Comparison of ENCODE assay signal across 19 cellular contexts in genomic region chr20:23406880-23407279, GRCh38. TPM values are rescaled to one million over a fixed set of nuclear protein-coding genes. Genes with fewer than 3 reads are reported as not detected.
DNase-seq lines count a peak whose midpoint lies in the region; ATAC-seq and TF ChIP-seq lines count a peak whose summit lies in the region.
"Had no signal": no experiment of that assay in that cellular context is flagged by ENCODE, and none has a peak within 500 bp of the region (broad histone marks: within the 10 kb centered on the region; RNA-seq: fewer than 3 reads in every experiment).

No MANE protein-coding gene starts in this region.

- no peak for TF ChIP-seq POLR2A in stomach (IDR thresholded peaks at IDR 0.05)

- peak; percentile 42 for ATAC-seq in left lobe of liver
- no peak for ATAC-seq in memory B cell (ENCODE audit: low read depth)
- ATAC-seq: GM12878 had no signal

- H3K79me1 ChIP-seq in mesendoderm (ENCODE audit: low read length): peaks cover 20% of the 10 kb centered on the region

- no peak overlapping the region for H2BK120ac ChIP-seq in mesendoderm (ENCODE audit: low read depth, low read length)

- intact Hi-C loops in stomach (cut with DNase I; ENCODE audit: low total_unique reads): no loop called here

- H4K5ac ChIP-seq in mesendoderm (ENCODE audit: low read length): no peak overlapping the region

- H2BK15ac ChIP-seq in mesendoderm (replicated peaks; ENCODE audit: low read depth): no peak overlapping the region

- H3K27ac ChIP-seq in mesendoderm (ENCODE audit: low read depth, low read length): no peak overlapping the region
- H3K27ac ChIP-seq in stomach: no peak overlapping the region
- H3K27ac ChIP-seq: GM23248 had no signal

- no peak for TF ChIP-seq CTCF in stomach (IDR thresholded peaks at IDR 0.05)

- H3K9me3 ChIP-seq in stomach: no peaks in the 10 kb centered on the region
- H3K9me3 ChIP-seq: BE2C, HAP-1 had no signal

- no peak overlapping the region for H3K4me2 ChIP-seq in mesendoderm (ENCODE audit: low read length)

- H3K9ac ChIP-seq in mesendoderm (ENCODE audit: low read length): no peak overlapping the region
- H3K9ac ChIP-seq: GM23248 had no signal

- no peak overlapping the region for H2AK5ac ChIP-seq in mesendoderm (ENCODE audit: low read length)

- H3K9me3 Mint-ChIP-seq in memory B cell: no peaks in the 10 kb centered on the region
- H3K9me3 Mint-ChIP-seq: CD4-positive, CD25-positive, alpha-beta regulatory T cell; CD8-positive, alpha-beta memory T cell had no signal

- H3K4me1 Mint-ChIP-seq in memory B cell: peaks cover 15% of the 10 kb centered on the region

- DNase-seq in left lobe of liver (ENCODE audit: low spot score) (no peak), memory B cell (ENCODE audit: low spot score in 2 of 2) (no peak), mesendoderm (no peak), stomach (no peak)
- DNase-seq: ACHN; BE2C; C1 segment of cervical spinal cord; CD4-positive, CD25-positive, alpha-beta regulatory T cell; CD8-positive, alpha-beta memory T cell; COR-L47; DMS 273 treated with DMSO at 0.1 percent for 48 hours; DMS53; DND-41; EL; GM23248 had no signal

- H3K56ac ChIP-seq in mesendoderm (ENCODE audit: low read length): no peak overlapping the region

- no peaks in the 10 kb centered on the region for H3K27me3 ChIP-seq in mesendoderm (ENCODE audit: insufficient read depth, low read length, poor library complexity)
- H3K27me3 ChIP-seq in stomach: no peaks in the 10 kb centered on the region
- H3K27me3 ChIP-seq: BE2C had no signal

- no peaks in the 10 kb centered on the region for H3K36me3 ChIP-seq in mesendoderm (ENCODE audit: control insufficient read depth, insufficient read depth, low read length)
- H3K36me3 ChIP-seq in stomach: peaks cover 0 to 9% (median 7%) of the 10 kb centered on the region in 4 donors
- H3K36me3 ChIP-seq: BE2C, HAP-1 had no signal

- H3K23ac ChIP-seq in mesendoderm (ENCODE audit: low read length): no peak overlapping the region

- no peak overlapping the region for H2BK5ac ChIP-seq in mesendoderm (ENCODE audit: low read length)

- peaks cover 1% of the 10 kb centered on the region for H3K36me3 Mint-ChIP-seq in memory B cell

- no peak for TF ChIP-seq EP300 in stomach (IDR thresholded peaks at IDR 0.05)

- no peaks in the 10 kb centered on the region for H3K27me3 Mint-ChIP-seq in memory B cell
- H3K27me3 Mint-ChIP-seq: CD4-positive, CD25-positive, alpha-beta regulatory T cell; CD8-positive, alpha-beta memory T cell had no signal

- H3K79me2 ChIP-seq in mesendoderm (ENCODE audit: control insufficient read depth, insufficient read depth, low read length): peaks cover 36% of the 10 kb centered on the region

- H3K4ac ChIP-seq in mesendoderm (ENCODE audit: low read depth, low read length): no peak overlapping the region

- H3K4me3 Mint-ChIP-seq in memory B cell: no peak overlapping the region
- H3K4me3 Mint-ChIP-seq: CD4-positive, CD25-positive, alpha-beta regulatory T cell; CD8-positive, alpha-beta memory T cell had no signal

- peak overlapping the region; percentile 88 for H3K27ac Mint-ChIP-seq in memory B cell

- WGBS in mesendoderm (ENCODE audit: extremely low coverage, insufficient coverage, low lambda C conversion rate): 100% methylated on average over 1 of the region's 1 CpG
- WGBS in stomach, 5 donors: 92 to 100% (median 97%) methylated on average over 1 of the region's 1 CpG

- no peaks in the 10 kb centered on the region for H3K4me1 ChIP-seq in mesendoderm (ENCODE audit: control insufficient read depth, low read depth, low read length)
- peaks cover 12 to 34% (median 20%) of the 10 kb centered on the region in 4 donors for H3K4me1 ChIP-seq in stomach
- H3K4me1 ChIP-seq: BE2C, HAP-1 had no signal

- H4K8ac ChIP-seq in mesendoderm (ENCODE audit: low read depth, low read length): no peak overlapping the region

- H3K4me3 ChIP-seq in mesendoderm (ENCODE audit: low read length): no peak overlapping the region
- no peak overlapping the region for H3K4me3 ChIP-seq in stomach
- H3K4me3 ChIP-seq: GM12878, GM23248, HAP-1 had no signal

- no peak overlapping the region for H3K18ac ChIP-seq in mesendoderm (ENCODE audit: low read length)

RNA-seq across cellular contexts. Expression of gene NAPB, which starts 14.4 kb away (rescaled TPM):
- total RNA-seq in left lobe of liver: 5.3 TPM
- 4.2 TPM for polyA plus RNA-seq in mesendoderm (2013, experiment 1 of 2)
- polyA plus RNA-seq in mesendoderm (2013, experiment 2 of 2): 4.4 TPM
- total RNA-seq in stomach: 10 to 100 TPM in 3 of 5 donors, 1 to 10 TPM in 1, under 1 TPM in 1; 0.58 to 33.5 (median 11.3) TPM
- 1 to 10 TPM; 5.0 to 6.6 (median 5.1) TPM for polyA plus RNA-seq in stomach

RNA-seq across cellular contexts. Expression of gene CSTL1, which starts 32.6 kb away (rescaled TPM):
- total RNA-seq in left lobe of liver (not detected), stomach (10 to 100 TPM in 1 of 5 donors, not detected in 4; 39.4 TPM)
- not detected for polyA plus RNA-seq in mesendoderm (2013, experiment 1 of 2)
- polyA plus RNA-seq in mesendoderm (2013, experiment 2 of 2): not detected
- not detected for polyA plus RNA-seq in stomach
- total RNA-seq: CD4-positive, CD25-positive, alpha-beta regulatory T cell; CD8-positive, alpha-beta memory T cell; G401; GM12878; GM23248; H4 had no signal
- polyA plus RNA-seq: CD4-positive, CD25-positive, alpha-beta regulatory T cell; CD8-positive, alpha-beta memory T cell; GM12878; GM23248 had no signal

RNA-seq across cellular contexts. Expression of gene GZF1, which starts 44.9 kb away (rescaled TPM):
- 4.4 TPM for total RNA-seq in left lobe of liver
- polyA plus RNA-seq in mesendoderm (2013, experiment 1 of 2): 7.1 TPM
- 7.1 TPM for polyA plus RNA-seq in mesendoderm (2013, experiment 2 of 2)
- 10 to 100 TPM in 3 of 5 donors, 1 to 10 TPM in 2; 2.9 to 19.7 (median 10.3) TPM for total RNA-seq in stomach
- polyA plus RNA-seq in stomach: 1 to 10 TPM; 4.4 to 7.6 (median 6.0) TPM

RNA-seq across cellular contexts. Expression of gene CST11, which starts 45.8 kb away (rescaled TPM):
- total RNA-seq in left lobe of liver: not detected
- 0.46 TPM for polyA plus RNA-seq in mesendoderm (2013, experiment 1 of 2)
- 0.71 TPM for polyA plus RNA-seq in mesendoderm (2013, experiment 2 of 2)
- not detected for total RNA-seq in stomach
- not detected for polyA plus RNA-seq in stomach
- total RNA-seq: CD4-positive, CD25-positive, alpha-beta regulatory T cell; CD8-positive, alpha-beta memory T cell; G401; GM12878; GM23248; H4 had no signal
- polyA plus RNA-seq: CD4-positive, CD25-positive, alpha-beta regulatory T cell; CD8-positive, alpha-beta memory T cell; GM23248 had no signal

RNA-seq across cellular contexts. Expression of gene NXT1, which starts 56.3 kb away (rescaled TPM):
- total RNA-seq in left lobe of liver: 2.6 TPM
- polyA plus RNA-seq in mesendoderm (2013, experiment 1 of 2): 29.9 TPM
- polyA plus RNA-seq in mesendoderm (2013, experiment 2 of 2): 29.7 TPM
- total RNA-seq in stomach: 10 to 100 TPM in 1 of 5 donors, 1 to 10 TPM in 4; 2.3 to 17.6 (median 9.0) TPM
- polyA plus RNA-seq in stomach: 10 to 100 TPM; 22.1 to 24.8 (median 22.2) TPM
